In genomic region chr21:34639882-34640788, GRCh38 we compare ENCODE assay signal across 9 cellular contexts. TPM values are rescaled to one million over a fixed set of nuclear protein-coding genes. Genes with fewer than 3 reads are reported as not detected.
A peak's percentile ranks its signal among the peaks of the same experiment; 100 is the strongest.
DNase-seq lines count a peak whose midpoint lies in the region; ATAC-seq and TF ChIP-seq lines count a peak whose summit lies in the region.
"Had no signal": no experiment of that assay in that cellular context is flagged by ENCODE, and none has a peak within 500 bp of the region (broad histone marks: within the 10 kb centered on the region; RNA-seq: fewer than 3 reads in every experiment).

No MANE protein-coding gene starts in this region.

- no peak overlapping the region for H2BK120ac ChIP-seq in mesenchymal stem cell (ENCODE audit: low read depth, low read length)

- no peak overlapping the region for H3K23ac ChIP-seq in mesenchymal stem cell (ENCODE audit: low read length in 2 of 2)

- no peak overlapping the region for H2AFZ ChIP-seq in mesenchymal stem cell (ENCODE audit: low read depth, low read length)

- intact Hi-C loops in tibial artery (cut with DNase I; ENCODE audit: low total_unique reads) (no loop called here), testis (cut with DNase I; ENCODE audit: low total_unique reads) (no loop called here)

- H2AK5ac ChIP-seq in mesenchymal stem cell (ENCODE audit: low read length, severe bottlenecking): no peak overlapping the region

- peak overlapping the region; percentile 81 for H3K27ac Mint-ChIP-seq in activated CD4-positive, alpha-beta memory T cell treated with anti-CD3 and anti-CD28 coated beads, Interleukin-2, amount 10 ng/mL, durations not matched to agents 7 days and 5 days

- peak overlapping the region; percentile 61 for H3K4me3 Mint-ChIP-seq in activated CD4-positive, alpha-beta memory T cell treated with anti-CD3 and anti-CD28 coated beads, Interleukin-2, amount 10 ng/mL, durations not matched to agents 7 days and 5 days

- no peak overlapping the region for H3K4ac ChIP-seq in mesenchymal stem cell (ENCODE audit: low read depth in 1 of 2, low read length in 2 of 2)

- no peaks in the 10 kb centered on the region for H3K79me1 ChIP-seq in mesenchymal stem cell (replicated peaks; ENCODE audit: low read length, poor library complexity, severe bottlenecking)

- peaks cover 41% of the 10 kb centered on the region for H3K4me1 Mint-ChIP-seq in activated CD4-positive, alpha-beta memory T cell treated with anti-CD3 and anti-CD28 coated beads, Interleukin-2, amount 10 ng/mL, durations not matched to agents 7 days and 5 days

- H3K4me1 ChIP-seq in mesenchymal stem cell (ENCODE audit: control insufficient read depth, insufficient read depth, low read depth, low read length) (peaks cover 1% of the 10 kb centered on the region), tibial artery (no peaks in the 10 kb centered on the region), testis (no peaks in the 10 kb centered on the region)

- no peak overlapping the region for H2BK15ac ChIP-seq in mesenchymal stem cell (ENCODE audit: low read depth, poor library complexity, severe bottlenecking)

- POLR2A ChIA-PET in activated CD4-positive, alpha-beta memory T cell treated with anti-CD3 and anti-CD28 coated beads, Interleukin-2, amount 10 ng/mL, durations not matched to agents 7 days and 5 days (lab: Charles Lee): interaction anchor here (0.6 to 1.6 kb wide), 3 partner anchors 13 to 1679 kb away, joined by 3 read pairs; no protein-coding TSS in a partner anchor

- H3K9me3 ChIP-seq in mesenchymal stem cell (ENCODE audit: control insufficient read depth, low read length) (no peaks in the 10 kb centered on the region), tibial artery (no peaks in the 10 kb centered on the region), testis (no peaks in the 10 kb centered on the region)

- no peaks in the 10 kb centered on the region for H3K9me3 Mint-ChIP-seq in activated CD4-positive, alpha-beta memory T cell treated with anti-CD3 and anti-CD28 coated beads, Interleukin-2, amount 10 ng/mL, durations not matched to agents 7 days and 5 days

- H4K8ac ChIP-seq in mesenchymal stem cell (ENCODE audit: low read length): no peak overlapping the region

- CTCF ChIA-PET in activated CD4-positive, alpha-beta memory T cell treated with anti-CD3 and anti-CD28 coated beads, Interleukin-2, amount 10 ng/mL, durations not matched to agents 7 days and 5 days (lab: Charles Lee): interaction anchor here (1.5 kb wide), 1 partner anchor 9 kb away, joined by 4 read pairs; no protein-coding TSS in a partner anchor

- no peak overlapping the region for H2BK5ac ChIP-seq in mesenchymal stem cell (ENCODE audit: low read depth, low read length, poor library complexity, severe bottlenecking)

- H3K27me3 ChIP-seq in mesenchymal stem cell (ENCODE audit: control insufficient read depth in 1 of 2, insufficient read depth in 1 of 2, low read length in 2 of 2) (peaks cover 14 to 15% of the 10 kb centered on the region in 2 experiments), tibial artery (peaks cover 0 to 12% of the 10 kb centered on the region in 2 donors), testis (no peaks in the 10 kb centered on the region)

- peak; percentile 28 for ATAC-seq in HG02610 (IDR thresholded peaks at IDR 0.05; ENCODE audit: unreplicated experiment)

- H3K14ac ChIP-seq in mesenchymal stem cell (ENCODE audit: low read length in 2 of 2): no peak overlapping the region

- H3K4me3 ChIP-seq in GM12865 (ENCODE audit: low read depth, low read length) (peak overlapping the region; percentile 32), mesenchymal stem cell (ENCODE audit: insufficient read depth in 1 of 2, low read depth in 1 of 2, low read length in 2 of 2) (peak overlapping the region in 1 of 2 experiments; percentile 46), tibial artery (no peak overlapping the region), testis (no peak overlapping the region)
- H3K4me3 ChIP-seq: smooth muscle cell had no signal

- H3K36me3 ChIP-seq in mesenchymal stem cell (ENCODE audit: control insufficient read depth in 1 of 2, insufficient read depth in 2 of 2, low read depth in 1 of 2, low read length in 2 of 2): no peaks in the 10 kb centered on the region
- no peaks in the 10 kb centered on the region for H3K36me3 ChIP-seq in tibial artery
- no peaks in the 10 kb centered on the region for H3K36me3 ChIP-seq in testis (ENCODE audit: low read depth, missing control alignments)

- 60% methylated on average over 8 of the region's 9 CpGs for WGBS in mesenchymal stem cell
- WGBS in testis, 2 donors: 63 to 68% methylated on average over 9 of the region's 9 CpGs

- no peak overlapping the region for H3K18ac ChIP-seq in mesenchymal stem cell (ENCODE audit: low read depth in 1 of 2, low read length in 2 of 2)

- H3K27ac ChIP-seq in mesenchymal stem cell (ENCODE audit: low read length, poor library complexity, severe bottlenecking) (no peak overlapping the region), tibial artery (no peak overlapping the region), testis (no peak overlapping the region)

- peak overlapping the region in 1 of 2 experiments; percentile 29 for H2BK12ac ChIP-seq in mesenchymal stem cell (ENCODE audit: low read length in 2 of 2)

- no peak for TF ChIP-seq POLR2A in testis (IDR thresholded peaks at IDR 0.05)

- H3K4me2 ChIP-seq in mesenchymal stem cell (ENCODE audit: low read length, poor library complexity, severe bottlenecking): no peak overlapping the region
- H3K4me2 ChIP-seq: smooth muscle cell had no signal

- TF ChIP-seq CTCF in GM12865 (IDR thresholded peaks at IDR 0.05; ENCODE audit: insufficient read depth, low read depth, low read length, missing control alignments): no peak
- no peak for TF ChIP-seq CTCF in tibial artery (IDR thresholded peaks at IDR 0.05)
- TF ChIP-seq CTCF in testis (IDR thresholded peaks at IDR 0.05): no peak

- H3K36me3 Mint-ChIP-seq in activated CD4-positive, alpha-beta memory T cell treated with anti-CD3 and anti-CD28 coated beads, Interleukin-2, amount 10 ng/mL, durations not matched to agents 7 days and 5 days (ENCODE audit: low read depth): peaks cover 7% of the 10 kb centered on the region

- peaks cover 4% of the 10 kb centered on the region for H3K27me3 Mint-ChIP-seq in activated CD4-positive, alpha-beta memory T cell treated with anti-CD3 and anti-CD28 coated beads, Interleukin-2, amount 10 ng/mL, durations not matched to agents 7 days and 5 days

- H3K9ac ChIP-seq in mesenchymal stem cell (ENCODE audit: low read length): peak overlapping the region; percentile 15

- DNase-seq in GM12865 (ENCODE audit: low read depth) (peak; percentile 86), mesenchymal stem cell (peak; percentile 35), NCI-H2171 treated with DMSO at 0.1 percent for 48 hours (lab: John Stamatoyannopoulos, UW) (no peak), tibial artery (no peak), testis (no peak), NCI-H1417 treated with DMSO at 0.1 percent for 48 hours (lab: John Stamatoyannopoulos, UW) (no peak)
- DNase-seq in activated CD4-positive, alpha-beta memory T cell treated with anti-CD3 and anti-CD28 coated beads, Interleukin-2, amount 10 ng/mL, durations not matched to agents 7 days and 5 days: peak; percentile 51

- H4K91ac ChIP-seq in mesenchymal stem cell (ENCODE audit: low read length): no peak overlapping the region

RNA-seq across cellular contexts. Expression of gene RCAN1, which starts 25.2 kb away (rescaled TPM):
- 1 to 10 TPM; 8.3 to 8.8 TPM for total RNA-seq in activated CD4-positive, alpha-beta memory T cell treated with anti-CD3 and anti-CD28 coated beads, Interleukin-2, amount 10 ng/mL, durations not matched to agents 7 days and 5 days
- polyA plus RNA-seq in mesenchymal stem cell (2013, experiment 1 of 2): 32.5 TPM
- polyA plus RNA-seq in mesenchymal stem cell (2013, experiment 2 of 2): 33.5 TPM
- 10 to 100 TPM; 16.7 to 21.9 TPM for total RNA-seq in testis
- polyA plus RNA-seq in testis (ENCODE audit: insufficient read depth, low read depth, low replicate concordance): 20.6 TPM

RNA-seq across cellular contexts. Expression of gene CLIC6, which starts 28.7 kb away (rescaled TPM):
- under 1 TPM in 1 of 2 experiments, not detected in 1; 0.08 TPM for total RNA-seq in activated CD4-positive, alpha-beta memory T cell treated with anti-CD3 and anti-CD28 coated beads, Interleukin-2, amount 10 ng/mL, durations not matched to agents 7 days and 5 days
- not detected for polyA plus RNA-seq in mesenchymal stem cell (2013, experiment 1 of 2)
- polyA plus RNA-seq in mesenchymal stem cell (2013, experiment 2 of 2): not detected
- under 1 TPM; 0.16 to 0.37 TPM for total RNA-seq in testis
- polyA plus RNA-seq in testis (ENCODE audit: insufficient read depth, low read depth, low replicate concordance): 2.0 TPM
- polyA plus RNA-seq: smooth muscle cell had no signal

Comparison
In these comparisons a context has a peak if more than half of its experiments do, and no peak if none do; other contexts are left out.
1. DNase-seq: peak in GM12865 (single experiment), activated CD4-positive, alpha-beta memory T cell treated with anti-CD3 and anti-CD28 coated beads, Interleukin-2, amount 10 ng/mL, durations not matched to agents 7 days and 5 days (single experiment) and mesenchymal stem cell (single experiment); none in NCI-H2171 treated with DMSO at 0.1 percent for 48 hours (single experiment), tibial artery (0 of 2), testis (single experiment) and NCI-H1417 treated with DMSO at 0.1 percent for 48 hours (single experiment).